8 cellular contexts compared by ENCODE assay signal in genomic region chr9:133162802-133163558, GRCh38. TPM values are rescaled to one million over a fixed set of nuclear protein-coding genes. Genes with fewer than 3 reads are reported as not detected.
DNase-seq lines count a peak whose midpoint lies in the region; TF ChIP-seq lines count a peak whose summit lies in the region.

No MANE protein-coding gene starts in this region.

- intact Hi-C loops in OCI-LY7 (cut with micrococcal nuclease; ENCODE audit: unreplicated experiment) = no loop called here

- H2AFZ ChIP-seq in OCI-LY7 (ENCODE audit: low read length) = peak overlapping the region; percentile 36; the same call in 1 of the 2 replicates

- H3K36me3 ChIP-seq in BLaER1 treated with 17β-estradiol and CSF1 and Interleukin-3, amounts not matched to agents 10 nM and 100 nM = peaks cover 33 to 40% (median 36%) of the 10 kb centered on the region in 11 experiments
- H3K36me3 ChIP-seq in OCI-LY7 (ENCODE audit: insufficient read depth, low read length) (no peaks in the 10 kb centered on the region), neutrophil (no peaks in the 10 kb centered on the region)

- H3K9me3 ChIP-seq in BLaER1 treated with 17β-estradiol and CSF1 and Interleukin-3, amounts not matched to agents 10 nM and 100 nM (replicated peaks in 1 of 11) = no peaks in the 10 kb centered on the region
- no peaks in the 10 kb centered on the region for H3K9me3 ChIP-seq in OCI-LY7 (ENCODE audit: low read length)
- no peaks in the 10 kb centered on the region for H3K9me3 ChIP-seq in neutrophil

- peak overlapping the region; percentile 79 to 92 (median 87) for H3K9ac ChIP-seq in BLaER1 treated with 17β-estradiol and CSF1 and Interleukin-3, amounts not matched to agents 10 nM and 100 nM

- peaks cover 36 to 68% (median 59%) of the 10 kb centered on the region in 10 experiments for H3K4me1 ChIP-seq in BLaER1 treated with 17β-estradiol and CSF1 and Interleukin-3, amounts not matched to agents 10 nM and 100 nM
- H3K4me1 ChIP-seq in OCI-LY7 (ENCODE audit: insufficient read depth, low read length, poor library complexity, severe bottlenecking) (peaks cover 10% of the 10 kb centered on the region), neutrophil (ENCODE audit: control insufficient read depth in 1 of 2, insufficient read depth in 1 of 2, low read depth in 1 of 2, low read length in 1 of 2) (peaks cover 24 to 31% of the 10 kb centered on the region in 2 experiments)

- peak overlapping the region; percentile 73 to 89 (median 85) for H3K27ac ChIP-seq in BLaER1 treated with 17β-estradiol and CSF1 and Interleukin-3, amounts not matched to agents 10 nM and 100 nM
- no peak overlapping the region for H3K27ac ChIP-seq in OCI-LY7 (ENCODE audit: low read depth, low read length, poor library complexity, severe bottlenecking)
- H3K27ac ChIP-seq in neutrophil = peak overlapping the region; percentile 69

- no peaks in the 10 kb centered on the region for H3K79me2 ChIP-seq in OCI-LY7 (ENCODE audit: insufficient read depth, low read depth, low read length)

- H3K27me3 ChIP-seq in BLaER1 treated with 17β-estradiol and CSF1 and Interleukin-3, amounts not matched to agents 10 nM and 100 nM = no peaks in the 10 kb centered on the region
- H3K27me3 ChIP-seq in neutrophil = peaks cover 33% of the 10 kb centered on the region

- no peak for DNase-seq in OCI-LY7 (ENCODE audit: low spot score)
- no peak for DNase-seq in fibroblast of mammary gland (ENCODE audit: low read depth)
- no peak for DNase-seq in GDM1 (lab: John Stamatoyannopoulos, UW)
- no peak for DNase-seq in DMS 273 treated with DMSO at 0.1 percent for 48 hours (lab: John Stamatoyannopoulos, UW)
- DNase-seq in putamen (ENCODE audit: low spot score) = no peak
- no peak for DNase-seq in OCI-M2 (lab: John Stamatoyannopoulos, UW; ENCODE audit: unreplicated experiment)

- CTCF ChIA-PET in OCI-LY7 (lab: Charles Lee; ENCODE audit: unreplicated experiment) = no interaction called here

- POLR2A ChIA-PET in OCI-LY7 (lab: Charles Lee) = no interaction called here

- no peaks in the 10 kb centered on the region for H3K9me2 ChIP-seq in OCI-LY7 (ENCODE audit: insufficient read depth, low read length)

- BruUV-seq in OCI-LY7 (replicated peaks; lab: Mats Ljungman, UMichigan) = no TSS peak

- TF ChIP-seq CTCF in OCI-LY7 (conservative IDR thresholded peaks at IDR 0.05; ENCODE audit: low read length) = no peak
- TF ChIP-seq CTCF in fibroblast of mammary gland (conservative IDR thresholded peaks at IDR 0.05; ENCODE audit: control insufficient read depth, insufficient read depth, low read depth, low read length) = no peak
- no peak for TF ChIP-seq CTCF in neutrophil (IDR thresholded peaks at IDR 0.05)

- H3K4me3 ChIP-seq in BLaER1 treated with 17β-estradiol and CSF1 and Interleukin-3, amounts not matched to agents 10 nM and 100 nM = peak overlapping the region; percentile 74 to 96 (median 82)
- peak overlapping the region; percentile 61 for H3K4me3 ChIP-seq in OCI-LY7 (ENCODE audit: low read depth, low read length, poor library complexity, severe bottlenecking)
- H3K4me3 ChIP-seq in fibroblast of mammary gland (ENCODE audit: control insufficient read depth, low read depth, low read length) = peak overlapping the region; percentile 47
- peak overlapping the region; percentile 93 to 94 for H3K4me3 ChIP-seq in neutrophil (ENCODE audit: low read depth in 1 of 2, low read length in 1 of 2)

- peak overlapping the region; percentile 95 to 100 (median 98) for H3K4me2 ChIP-seq in BLaER1 treated with 17β-estradiol and CSF1 and Interleukin-3, amounts not matched to agents 10 nM and 100 nM
- H3K4me2 ChIP-seq in OCI-LY7 (ENCODE audit: low read length) = peak overlapping the region; percentile 70

- peaks cover 33 to 57% (median 52%) of the 10 kb centered on the region in 11 experiments; a peak in 21 of 22 replicates for H4K20me1 ChIP-seq in BLaER1 treated with 17β-estradiol and CSF1 and Interleukin-3, amounts not matched to agents 10 nM and 100 nM
- no peaks in the 10 kb centered on the region for H4K20me1 ChIP-seq in OCI-LY7 (ENCODE audit: insufficient read depth, low read length)

RNA-seq across cellular contexts. Expression of gene GBGT1, which starts 0.7 kb away (rescaled TPM):
- 2.1 and 2.6 TPM in 2 replicates for total RNA-seq in OCI-LY7 (2014; rRNA removed; shearing (Covaris generic))
- 3.9 and 5.9 TPM in 2 replicates for total RNA-seq in OCI-LY7 (2022)

RNA-seq across cellular contexts. Expression of gene RALGDS, which starts 41.9 kb away (rescaled TPM):
- 22.0 and 28.2 TPM in 2 replicates for total RNA-seq in OCI-LY7 (2014; rRNA removed; shearing (Covaris generic))
- 23.8 and 28.6 TPM in 2 replicates for total RNA-seq in OCI-LY7 (2022)

RNA-seq across cellular contexts. Expression of gene OBP2B, which starts 46.1 kb away (rescaled TPM):
- total RNA-seq in OCI-LY7 (2014; rRNA removed; shearing (Covaris generic)) = not detected in 2 replicates
- not detected in 2 replicates for total RNA-seq in OCI-LY7 (2022)
